In genomic region chr2:26631401-26631800, GRCh38 we compare ENCODE assay signal across 28 cellular contexts. TPM values are rescaled to one million over a fixed set of nuclear protein-coding genes. Genes with fewer than 3 reads are reported as not detected.
DNase-seq lines count a peak whose midpoint lies in the region; ATAC-seq and TF ChIP-seq lines count a peak whose summit lies in the region.
"Had no signal": no experiment of that assay in that cellular context is flagged by ENCODE, and none has a peak within 500 bp of the region (broad histone marks: within the 10 kb centered on the region; RNA-seq: fewer than 3 reads in every experiment).

No MANE protein-coding gene starts in this region.

- CTCF ChIA-PET in PC-9 (lab: Charles Lee) = interaction anchor here (0.6 to 1.0 kb wide), 2 partner anchors 28 to 105 kb away, joined by 3 to 8 read pairs; no protein-coding TSS in a partner anchor

- no peak overlapping the region for H3K4me3 ChIP-seq in PC-9
- no peak overlapping the region for H3K4me3 ChIP-seq in lower lobe of right lung
- H3K4me3 ChIP-seq in thyroid gland (replicated peaks in 1 of 3) = no peak overlapping the region
- H3K4me3 ChIP-seq: BLaER1, GM12878, GM23248, SK-N-MC had no signal

- no TSS peak for BruUV-seq in PC-9 (replicated peaks; lab: Mats Ljungman, UMichigan)

- intact Hi-C loops in PC-9 (cut with micrococcal nuclease; ENCODE audit: unreplicated experiment) = no loop called here
- intact Hi-C loops in lower lobe of right lung (cut with DNase I) = no loop called here
- intact Hi-C loops in thyroid gland (cut with DNase I) = no loop called here

- no peaks in the 10 kb centered on the region for H3K9me3 Mint-ChIP-seq in activated naive CD8-positive, alpha-beta T cell treated with anti-CD3 and anti-CD28 coated beads, Interleukin-2, amount 10 ng/mL, durations not matched to agents 7 days and 5 days
- no peaks in the 10 kb centered on the region for H3K9me3 Mint-ChIP-seq in activated naive CD8-positive, alpha-beta T cell treated with anti-CD3 and anti-CD28 coated beads for 36 hours
- H3K9me3 Mint-ChIP-seq: CD4-positive, alpha-beta T cell had no signal

- TF ChIP-seq CTCF in PC-9 (conservative IDR thresholded peaks at IDR 0.05) (no peak), lower lobe of right lung (IDR thresholded peaks at IDR 0.05) (no peak), thyroid gland (IDR thresholded peaks at IDR 0.05) (no peak)

- H3K36me3 ChIP-seq in PC-9 (ENCODE audit: low read depth) = no peaks in the 10 kb centered on the region
- no peaks in the 10 kb centered on the region for H3K36me3 ChIP-seq in lower lobe of right lung
- H3K36me3 ChIP-seq in thyroid gland = no peaks in the 10 kb centered on the region
- H3K36me3 ChIP-seq: BLaER1 had no signal

- DNase-seq in activated naive CD8-positive, alpha-beta T cell treated with anti-CD3 and anti-CD28 coated beads, Interleukin-2, amount 10 ng/mL, durations not matched to agents 7 days and 5 days = peak; percentile 11
- no peak for DNase-seq in activated naive CD8-positive, alpha-beta T cell treated with anti-CD3 and anti-CD28 coated beads for 36 hours
- DNase-seq in PC-9 (no peak), lower lobe of right lung (peak; percentile 10), thyroid gland (peak; percentile 84 to 87), NCI-H748 treated with DMSO at 0.1 percent for 48 hours (lab: John Stamatoyannopoulos, UW) (no peak), A172 (ENCODE audit: low spot score) (no peak), RPMI8226 (no peak)
- DNase-seq: 8988T; CD4-positive, alpha-beta T cell; DMS 273 treated with DMSO at 0.1 percent for 48 hours; DMS79; GDM1; KBM-7; MV-4-11; NCI-H1105; NCI-H1436 treated with DMSO at 0.1 percent for 48 hours; NCI-H187 treated with DMSO at 0.1 percent for 48 hours; NCI-H2107; NCI-H774; SHP77 treated with DMSO at 0.1 percent for 48 hours had no signal

- no peak for ATAC-seq in activated naive CD8-positive, alpha-beta T cell treated with anti-CD3 and anti-CD28 coated beads, Interleukin-2, amount 10 ng/mL, durations not matched to agents 7 days and 5 days (ENCODE audit: low read depth)
- ATAC-seq in lower lobe of right lung = no peak
- ATAC-seq: GM12878 had no signal

- H3K36me3 Mint-ChIP-seq in activated naive CD8-positive, alpha-beta T cell treated with anti-CD3 and anti-CD28 coated beads, Interleukin-2, amount 10 ng/mL, durations not matched to agents 7 days and 5 days = no peaks in the 10 kb centered on the region
- H3K36me3 Mint-ChIP-seq in activated naive CD8-positive, alpha-beta T cell treated with anti-CD3 and anti-CD28 coated beads for 36 hours = no peaks in the 10 kb centered on the region

- no peaks in the 10 kb centered on the region; the same call in 1 of the 2 replicates for H3F3A ChIP-seq in PC-9 (ENCODE audit: insufficient read depth, low read depth)

- H3K4me2 ChIP-seq in PC-9 = peak overlapping the region; percentile 29
- H3K4me2 ChIP-seq: BLaER1 had no signal

- peaks cover 14% of the 10 kb centered on the region for H3K27me3 Mint-ChIP-seq in activated naive CD8-positive, alpha-beta T cell treated with anti-CD3 and anti-CD28 coated beads, Interleukin-2, amount 10 ng/mL, durations not matched to agents 7 days and 5 days
- H3K27me3 Mint-ChIP-seq in activated naive CD8-positive, alpha-beta T cell treated with anti-CD3 and anti-CD28 coated beads for 36 hours = no peaks in the 10 kb centered on the region
- H3K27me3 Mint-ChIP-seq: CD4-positive, alpha-beta T cell had no signal

- H3K9me3 ChIP-seq in PC-9 (ENCODE audit: insufficient read depth, low read depth) (no peaks in the 10 kb centered on the region), lower lobe of right lung (no peaks in the 10 kb centered on the region), thyroid gland (no peaks in the 10 kb centered on the region)
- H3K9me3 ChIP-seq: BLaER1 had no signal

- H3K79me2 ChIP-seq in PC-9 (ENCODE audit: low read depth) = no peaks in the 10 kb centered on the region

- 30 to 56% methylated on average over 6 of the region's 6 CpGs for WGBS in thyroid gland, 2 donors

- H4K20me1 ChIP-seq in PC-9 (ENCODE audit: insufficient read depth) = no peaks in the 10 kb centered on the region
- H4K20me1 ChIP-seq: BLaER1 had no signal

- H3K4me3 Mint-ChIP-seq in activated naive CD8-positive, alpha-beta T cell treated with anti-CD3 and anti-CD28 coated beads, Interleukin-2, amount 10 ng/mL, durations not matched to agents 7 days and 5 days = no peak overlapping the region
- H3K4me3 Mint-ChIP-seq in activated naive CD8-positive, alpha-beta T cell treated with anti-CD3 and anti-CD28 coated beads for 36 hours = no peak overlapping the region
- H3K4me3 Mint-ChIP-seq: CD4-positive, alpha-beta T cell had no signal

- H3K27ac ChIP-seq in PC-9 = no peak overlapping the region
- no peak overlapping the region for H3K27ac ChIP-seq in lower lobe of right lung
- peak overlapping the region; percentile 90 to 93 (median 91) for H3K27ac ChIP-seq in thyroid gland
- H3K27ac ChIP-seq: BLaER1, GM23248, SK-N-MC had no signal

- H3K4me1 Mint-ChIP-seq in activated naive CD8-positive, alpha-beta T cell treated with anti-CD3 and anti-CD28 coated beads, Interleukin-2, amount 10 ng/mL, durations not matched to agents 7 days and 5 days = no peaks in the 10 kb centered on the region
- no peaks in the 10 kb centered on the region for H3K4me1 Mint-ChIP-seq in activated naive CD8-positive, alpha-beta T cell treated with anti-CD3 and anti-CD28 coated beads for 36 hours

- H3K4me1 ChIP-seq in PC-9 (replicated peaks; ENCODE audit: insufficient read depth) (peaks cover 25% of the 10 kb centered on the region), lower lobe of right lung (peaks cover 8% of the 10 kb centered on the region), thyroid gland (peaks cover 19 to 49% of the 10 kb centered on the region in 2 donors)
- H3K4me1 ChIP-seq: BLaER1 had no signal

- H3K27ac Mint-ChIP-seq in activated naive CD8-positive, alpha-beta T cell treated with anti-CD3 and anti-CD28 coated beads, Interleukin-2, amount 10 ng/mL, durations not matched to agents 7 days and 5 days = no peak overlapping the region
- no peak overlapping the region for H3K27ac Mint-ChIP-seq in activated naive CD8-positive, alpha-beta T cell treated with anti-CD3 and anti-CD28 coated beads for 36 hours
- H3K27ac Mint-ChIP-seq: CD4-positive, alpha-beta T cell had no signal

- H3K9me2 ChIP-seq in PC-9 (ENCODE audit: insufficient read depth) = no peaks in the 10 kb centered on the region

- H2AFZ ChIP-seq in PC-9 = no peak overlapping the region
- H2AFZ ChIP-seq: GM23248 had no signal

- TF ChIP-seq POLR2A in thyroid gland (IDR thresholded peaks at IDR 0.05) = peak in 1 of 2 donors; percentile 70

- POLR2A ChIA-PET in activated naive CD8-positive, alpha-beta T cell treated with anti-CD3 and anti-CD28 coated beads, Interleukin-2, amount 10 ng/mL, durations not matched to agents 7 days and 5 days (lab: Charles Lee) = no interaction called here
- POLR2A ChIA-PET in PC-9 (lab: Charles Lee; ENCODE audit: unreplicated experiment) = interaction anchor here (0.6 kb wide), 1 partner anchor 9 kb away, joined by 3 read pairs; no protein-coding TSS in a partner anchor

- no peaks in the 10 kb centered on the region for H3K27me3 ChIP-seq in PC-9 (ENCODE audit: insufficient read depth, low read depth)
- H3K27me3 ChIP-seq in lower lobe of right lung (ENCODE audit: low read depth) = no peaks in the 10 kb centered on the region
- H3K27me3 ChIP-seq in thyroid gland = no peaks in the 10 kb centered on the region
- H3K27me3 ChIP-seq: BLaER1 had no signal

RNA-seq across cellular contexts. Expression of gene CIB4, which starts 9.8 kb away (rescaled TPM):
- not detected for total RNA-seq in activated naive CD8-positive, alpha-beta T cell treated with anti-CD3 and anti-CD28 coated beads, Interleukin-2, amount 10 ng/mL, durations not matched to agents 7 days and 5 days
- total RNA-seq in activated naive CD8-positive, alpha-beta T cell treated with anti-CD3 and anti-CD28 coated beads for 36 hours = not detected
- total RNA-seq in PC-9 (2021) (not detected in 2 replicates), lower lobe of right lung (not detected), thyroid gland (under 1 TPM in 2 of 4 donors, not detected in 2; 0.45 to 0.94 TPM)
- not detected in 2 replicates for total RNA-seq in A172 (2014; rRNA removed; shearing (Covaris generic))
- total RNA-seq: CD4-positive, alpha-beta T cell; GM12878; GM23248; H7; LHCN-M2; MCF 10A had no signal

Comparison
In these comparisons a context has a peak if more than half of its experiments do, and no peak if none do; other contexts are left out.
1. DNase-seq: peak in activated naive CD8-positive, alpha-beta T cell treated with anti-CD3 and anti-CD28 coated beads, Interleukin-2, amount 10 ng/mL, durations not matched to agents 7 days and 5 days (single experiment), lower lobe of right lung (single experiment) and thyroid gland (2 of 2); none in activated naive CD8-positive, alpha-beta T cell treated with anti-CD3 and anti-CD28 coated beads for 36 hours (single experiment), PC-9 (0 of 2), NCI-H748 treated with DMSO at 0.1 percent for 48 hours (single experiment), A172 (single experiment) and RPMI8226 (single experiment).
2. H3K27ac ChIP-seq: peak in thyroid gland (3 of 3); none in PC-9 (single experiment) and lower lobe of right lung (single experiment).